ENCODE assay signal across 24 cellular contexts in the genomic region with DNA sequence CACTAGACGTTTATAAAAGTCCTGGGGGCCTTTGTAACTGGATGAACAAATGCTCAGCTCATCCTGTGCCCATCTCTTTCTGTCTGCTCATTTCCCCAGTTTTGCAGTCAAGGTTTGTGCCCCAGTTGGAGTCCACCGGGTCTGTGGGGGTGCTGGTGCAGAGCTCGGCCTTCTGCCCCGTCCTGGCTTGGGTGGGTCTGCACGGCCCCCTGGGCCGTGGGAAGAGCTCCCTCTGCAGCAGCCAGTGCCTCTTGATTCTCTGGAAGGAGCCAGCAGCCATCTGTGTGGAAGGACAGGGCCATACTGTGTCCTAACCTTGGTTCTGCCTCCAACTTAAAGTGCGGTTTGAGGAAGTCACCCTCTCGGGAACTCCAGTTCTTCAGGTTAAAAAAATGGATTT.
"Had no signal": no experiment of that assay in that cellular context is flagged by ENCODE, and none has a peak within 500 bp of the region (broad histone marks: within the 10 kb centered on the region; RNA-seq: fewer than 3 reads in every experiment).

No MANE protein-coding gene starts in this region.

- H3K9me3 ChIP-seq: colonic mucosa, esophagus muscularis mucosa, esophagus squamous epithelium, gastrocnemius medialis, gastroesophageal sphincter, heart left ventricle, heart right ventricle had no signal

- H3K4me1 ChIP-seq: colonic mucosa, esophagus muscularis mucosa, esophagus squamous epithelium, foreskin keratinocyte, gastrocnemius medialis, gastroesophageal sphincter, heart left ventricle, heart right ventricle had no signal

- H3K4me3 ChIP-seq: colonic mucosa, coronary artery, dorsolateral prefrontal cortex, esophagus muscularis mucosa, esophagus squamous epithelium, gastrocnemius medialis, gastroesophageal sphincter, heart left ventricle, heart right ventricle had no signal

- H3K27me3 ChIP-seq: colonic mucosa, dorsolateral prefrontal cortex, esophagus muscularis mucosa, foreskin keratinocyte, gastrocnemius medialis had no signal

- ATAC-seq: effector memory CD8-positive, alpha-beta T cell; esophagus mucosa; foreskin keratinocyte; gastrocnemius medialis; gastroesophageal sphincter; heart left ventricle had no signal

- DNase-seq: colonic mucosa; cortex of kidney; dermis blood vessel endothelial cell; dorsolateral prefrontal cortex; effector CD4-positive, alpha-beta T cell; effector CD8-positive, alpha-beta T cell; effector memory CD4-positive, alpha-beta T cell; effector memory CD8-positive, alpha-beta T cell; endodermal cell; erythroblast; esophagus squamous epithelium; foreskin fibroblast; foreskin keratinocyte; foreskin melanocyte; gastrocnemius medialis; glutamatergic neuron; head of caudate nucleus; heart left ventricle; heart right ventricle had no signal

- H3K27ac ChIP-seq: colonic mucosa, coronary artery, epithelial cell of prostate, esophagus muscularis mucosa, esophagus squamous epithelium, foreskin keratinocyte, gastrocnemius medialis, gastroesophageal sphincter, heart left ventricle, heart right ventricle had no signal

- H3K36me3 ChIP-seq: colonic mucosa, esophagus muscularis mucosa, esophagus squamous epithelium, gastrocnemius medialis, gastroesophageal sphincter, heart left ventricle, heart right ventricle had no signal
